ENCODE assay signal across 1 cellular context in the genomic region with DNA sequence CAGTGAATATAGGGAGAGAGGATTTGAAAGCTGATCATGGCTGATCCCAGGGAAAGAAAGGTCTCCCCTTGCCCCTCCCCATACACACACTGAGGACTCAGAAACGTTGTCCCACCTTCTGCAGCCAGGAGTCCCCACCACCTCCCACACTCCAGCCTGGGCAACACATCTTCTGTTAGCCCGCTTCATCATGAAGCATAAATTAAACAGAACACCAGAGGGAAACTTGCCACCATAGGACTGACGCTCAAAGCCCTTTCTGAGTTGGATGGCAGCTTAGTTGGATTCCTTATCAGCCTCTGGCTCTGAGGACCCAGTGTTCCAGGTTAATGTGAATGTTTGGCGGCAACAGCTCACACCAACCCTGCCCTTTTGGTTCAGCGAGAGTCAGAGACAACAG.
TF ChIP-seq lines count a peak whose summit lies in the region.

No MANE protein-coding gene starts in this region.

TF ChIP-seq in WTC11, 78 proteins besides CTCF, POLR2A, EP300 and RAD21:
- TF ChIP-seq, protein P1, sequence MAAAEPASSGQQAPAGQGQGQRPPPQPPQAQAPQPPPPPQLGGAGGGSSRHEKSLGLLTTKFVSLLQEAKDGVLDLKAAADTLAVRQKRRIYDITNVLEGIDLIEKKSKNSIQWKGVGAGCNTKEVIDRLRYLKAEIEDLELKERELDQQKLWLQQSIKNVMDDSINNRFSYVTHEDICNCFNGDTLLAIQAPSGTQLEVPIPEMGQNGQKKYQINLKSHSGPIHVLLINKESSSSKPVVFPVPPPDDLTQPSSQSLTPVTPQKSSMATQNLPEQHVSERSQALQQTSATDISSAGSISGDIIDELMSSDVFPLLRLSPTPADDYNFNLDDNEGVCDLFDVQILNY (CRISPR knock-in tag; IDR thresholded peaks at IDR 0.05): no peak
- TF ChIP-seq, protein P2, sequence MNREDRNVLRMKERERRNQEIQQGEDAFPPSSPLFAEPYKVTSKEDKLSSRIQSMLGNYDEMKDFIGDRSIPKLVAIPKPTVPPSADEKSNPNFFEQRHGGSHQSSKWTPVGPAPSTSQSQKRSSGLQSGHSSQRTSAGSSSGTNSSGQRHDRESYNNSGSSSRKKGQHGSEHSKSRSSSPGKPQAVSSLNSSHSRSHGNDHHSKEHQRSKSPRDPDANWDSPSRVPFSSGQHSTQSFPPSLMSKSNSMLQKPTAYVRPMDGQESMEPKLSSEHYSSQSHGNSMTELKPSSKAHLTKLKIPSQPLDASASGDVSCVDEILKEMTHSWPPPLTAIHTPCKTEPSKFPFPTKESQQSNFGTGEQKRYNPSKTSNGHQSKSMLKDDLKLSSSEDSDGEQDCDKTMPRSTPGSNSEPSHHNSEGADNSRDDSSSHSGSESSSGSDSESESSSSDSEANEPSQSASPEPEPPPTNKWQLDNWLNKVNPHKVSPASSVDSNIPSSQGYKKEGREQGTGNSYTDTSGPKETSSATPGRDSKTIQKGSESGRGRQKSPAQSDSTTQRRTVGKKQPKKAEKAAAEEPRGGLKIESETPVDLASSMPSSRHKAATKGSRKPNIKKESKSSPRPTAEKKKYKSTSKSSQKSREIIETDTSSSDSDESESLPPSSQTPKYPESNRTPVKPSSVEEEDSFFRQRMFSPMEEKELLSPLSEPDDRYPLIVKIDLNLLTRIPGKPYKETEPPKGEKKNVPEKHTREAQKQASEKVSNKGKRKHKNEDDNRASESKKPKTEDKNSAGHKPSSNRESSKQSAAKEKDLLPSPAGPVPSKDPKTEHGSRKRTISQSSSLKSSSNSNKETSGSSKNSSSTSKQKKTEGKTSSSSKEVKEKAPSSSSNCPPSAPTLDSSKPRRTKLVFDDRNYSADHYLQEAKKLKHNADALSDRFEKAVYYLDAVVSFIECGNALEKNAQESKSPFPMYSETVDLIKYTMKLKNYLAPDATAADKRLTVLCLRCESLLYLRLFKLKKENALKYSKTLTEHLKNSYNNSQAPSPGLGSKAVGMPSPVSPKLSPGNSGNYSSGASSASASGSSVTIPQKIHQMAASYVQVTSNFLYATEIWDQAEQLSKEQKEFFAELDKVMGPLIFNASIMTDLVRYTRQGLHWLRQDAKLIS (CRISPR knock-in tag; IDR thresholded peaks at IDR 0.05; ENCODE audit: borderline replicate concordance): no peak
- TF ChIP-seq, protein P3, sequence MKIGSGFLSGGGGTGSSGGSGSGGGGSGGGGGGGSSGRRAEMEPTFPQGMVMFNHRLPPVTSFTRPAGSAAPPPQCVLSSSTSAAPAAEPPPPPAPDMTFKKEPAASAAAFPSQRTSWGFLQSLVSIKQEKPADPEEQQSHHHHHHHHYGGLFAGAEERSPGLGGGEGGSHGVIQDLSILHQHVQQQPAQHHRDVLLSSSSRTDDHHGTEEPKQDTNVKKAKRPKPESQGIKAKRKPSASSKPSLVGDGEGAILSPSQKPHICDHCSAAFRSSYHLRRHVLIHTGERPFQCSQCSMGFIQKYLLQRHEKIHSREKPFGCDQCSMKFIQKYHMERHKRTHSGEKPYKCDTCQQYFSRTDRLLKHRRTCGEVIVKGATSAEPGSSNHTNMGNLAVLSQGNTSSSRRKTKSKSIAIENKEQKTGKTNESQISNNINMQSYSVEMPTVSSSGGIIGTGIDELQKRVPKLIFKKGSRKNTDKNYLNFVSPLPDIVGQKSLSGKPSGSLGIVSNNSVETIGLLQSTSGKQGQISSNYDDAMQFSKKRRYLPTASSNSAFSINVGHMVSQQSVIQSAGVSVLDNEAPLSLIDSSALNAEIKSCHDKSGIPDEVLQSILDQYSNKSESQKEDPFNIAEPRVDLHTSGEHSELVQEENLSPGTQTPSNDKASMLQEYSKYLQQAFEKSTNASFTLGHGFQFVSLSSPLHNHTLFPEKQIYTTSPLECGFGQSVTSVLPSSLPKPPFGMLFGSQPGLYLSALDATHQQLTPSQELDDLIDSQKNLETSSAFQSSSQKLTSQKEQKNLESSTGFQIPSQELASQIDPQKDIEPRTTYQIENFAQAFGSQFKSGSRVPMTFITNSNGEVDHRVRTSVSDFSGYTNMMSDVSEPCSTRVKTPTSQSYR (CRISPR knock-in tag; IDR thresholded peaks at IDR 0.05): no peak
- TF ChIP-seq TCF7 (CRISPR knock-in tag; IDR thresholded peaks at IDR 0.05; ENCODE audit: low read depth) (no peak), HMGA2 (CRISPR knock-in tag; IDR thresholded peaks at IDR 0.05) (no peak), IRF2 (CRISPR knock-in tag; IDR thresholded peaks at IDR 0.05; ENCODE audit: borderline replicate concordance, low read depth) (no peak), ZNF423 (CRISPR knock-in tag; IDR thresholded peaks at IDR 0.05) (no peak), ZNF396 (CRISPR knock-in tag; IDR thresholded peaks at IDR 0.05; ENCODE audit: borderline replicate concordance) (no peak), SP1 (CRISPR knock-in tag; conservative IDR thresholded peaks at IDR 0.05) (no peak)
- TF ChIP-seq, protein P4, sequence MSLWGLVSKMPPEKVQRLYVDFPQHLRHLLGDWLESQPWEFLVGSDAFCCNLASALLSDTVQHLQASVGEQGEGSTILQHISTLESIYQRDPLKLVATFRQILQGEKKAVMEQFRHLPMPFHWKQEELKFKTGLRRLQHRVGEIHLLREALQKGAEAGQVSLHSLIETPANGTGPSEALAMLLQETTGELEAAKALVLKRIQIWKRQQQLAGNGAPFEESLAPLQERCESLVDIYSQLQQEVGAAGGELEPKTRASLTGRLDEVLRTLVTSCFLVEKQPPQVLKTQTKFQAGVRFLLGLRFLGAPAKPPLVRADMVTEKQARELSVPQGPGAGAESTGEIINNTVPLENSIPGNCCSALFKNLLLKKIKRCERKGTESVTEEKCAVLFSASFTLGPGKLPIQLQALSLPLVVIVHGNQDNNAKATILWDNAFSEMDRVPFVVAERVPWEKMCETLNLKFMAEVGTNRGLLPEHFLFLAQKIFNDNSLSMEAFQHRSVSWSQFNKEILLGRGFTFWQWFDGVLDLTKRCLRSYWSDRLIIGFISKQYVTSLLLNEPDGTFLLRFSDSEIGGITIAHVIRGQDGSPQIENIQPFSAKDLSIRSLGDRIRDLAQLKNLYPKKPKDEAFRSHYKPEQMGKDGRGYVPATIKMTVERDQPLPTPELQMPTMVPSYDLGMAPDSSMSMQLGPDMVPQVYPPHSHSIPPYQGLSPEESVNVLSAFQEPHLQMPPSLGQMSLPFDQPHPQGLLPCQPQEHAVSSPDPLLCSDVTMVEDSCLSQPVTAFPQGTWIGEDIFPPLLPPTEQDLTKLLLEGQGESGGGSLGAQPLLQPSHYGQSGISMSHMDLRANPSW (CRISPR knock-in tag; conservative IDR thresholded peaks at IDR 0.05; ENCODE audit: low read depth): no peak
- TF ChIP-seq, protein P5, sequence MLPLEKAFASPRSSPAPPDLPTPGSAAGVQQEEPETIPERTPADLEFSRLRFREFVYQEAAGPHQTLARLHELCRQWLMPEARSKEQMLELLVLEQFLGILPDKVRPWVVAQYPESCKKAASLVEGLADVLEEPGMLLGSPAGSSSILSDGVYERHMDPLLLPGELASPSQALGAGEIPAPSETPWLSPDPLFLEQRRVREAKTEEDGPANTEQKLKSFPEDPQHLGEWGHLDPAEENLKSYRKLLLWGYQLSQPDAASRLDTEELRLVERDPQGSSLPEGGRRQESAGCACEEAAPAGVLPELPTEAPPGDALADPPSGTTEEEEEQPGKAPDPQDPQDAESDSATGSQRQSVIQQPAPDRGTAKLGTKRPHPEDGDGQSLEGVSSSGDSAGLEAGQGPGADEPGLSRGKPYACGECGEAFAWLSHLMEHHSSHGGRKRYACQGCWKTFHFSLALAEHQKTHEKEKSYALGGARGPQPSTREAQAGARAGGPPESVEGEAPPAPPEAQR (CRISPR knock-in tag; IDR thresholded peaks at IDR 0.05): no peak
